In genomic region chr1:67052741-67053534, GRCh38 we compare ENCODE assay signal across 1 cellular context.
TF ChIP-seq lines count a peak whose summit lies in the region.

No MANE protein-coding gene starts in this region.

TF ChIP-seq in GM23338, 12 proteins besides CTCF, POLR2A, EP300 and RAD21 (continued from another document):
- TF ChIP-seq ZNF462 (CRISPR knock-in tag; IDR thresholded peaks at IDR 0.05) (no peak), NANOG (IDR thresholded peaks at IDR 0.05; ENCODE audit: borderline replicate concordance) (no peak), CREB1 (CRISPR knock-in tag; IDR thresholded peaks at IDR 0.05; ENCODE audit: low read depth) (no peak), STAT1 (IDR thresholded peaks at IDR 0.05; ENCODE audit: unreplicated experiment) (no peak), REST (IDR thresholded peaks at IDR 0.05; ENCODE audit: unreplicated experiment) (no peak), EZH2 (IDR thresholded peaks at IDR 0.05; ENCODE audit: low read depth, unreplicated experiment) (no peak), POLR2AphosphoS5 (IDR thresholded peaks at IDR 0.05; ENCODE audit: low read depth) (no peak), ZNF331 (CRISPR knock-in tag; IDR thresholded peaks at IDR 0.05; ENCODE audit: low read depth) (no peak)
TF ChIP-seq in GM23338: peak in this region for 0.
